ENCODE assay signal across 15 cellular contexts in genomic region chr1:156922986-156923564, GRCh38. TPM values are rescaled to one million over a fixed set of nuclear protein-coding genes. Genes with fewer than 3 reads are reported as not detected.
A peak's percentile ranks its signal among the peaks of the same experiment; 100 is the strongest.
DNase-seq lines count a peak whose midpoint lies in the region; ATAC-seq and TF ChIP-seq lines count a peak whose summit lies in the region.
"Had no signal": no experiment of that assay in that cellular context is flagged by ENCODE, and none has a peak within 500 bp of the region (broad histone marks: within the 10 kb centered on the region; RNA-seq: fewer than 3 reads in every experiment).

No MANE protein-coding gene starts in this region.

- H3K14ac ChIP-seq in IMR-90 (replicated peaks; ENCODE audit: low read depth, low read length): no peak overlapping the region

- peaks cover 2% of the 10 kb centered on the region for H3K4me1 ChIP-seq in IMR-90 (ENCODE audit: control insufficient read depth, insufficient read depth, low read length)

- no peak overlapping the region; the same call in 1 of the 2 replicates for H3K4me2 ChIP-seq in IMR-90 (ENCODE audit: low read depth, low read length)

- H4K8ac ChIP-seq in IMR-90 (ENCODE audit: low read depth in 2 of 2, low read length in 2 of 2): no peak overlapping the region

- H2AK5ac ChIP-seq in IMR-90 (ENCODE audit: low read depth, low read length): no peak overlapping the region

- H3K9me3 ChIP-seq in IMR-90 (ENCODE audit: control insufficient read depth, insufficient read depth, low read length): no peaks in the 10 kb centered on the region
- H3K9me3 ChIP-seq: body of pancreas had no signal

- H3K9me1 ChIP-seq in IMR-90 (ENCODE audit: insufficient read depth, low read length): no peaks in the 10 kb centered on the region; the same call in 1 of the 2 replicates

- H3K56ac ChIP-seq in IMR-90 (ENCODE audit: extremely low read depth, insufficient read depth, low read length): no peak overlapping the region

- no TSS peak for BruUV-seq in IMR-90 (replicated peaks; lab: Mats Ljungman, UMichigan)

- H3K79me1 ChIP-seq in IMR-90 (ENCODE audit: low read depth in 1 of 2, low read length in 2 of 2): no peaks in the 10 kb centered on the region

- DNase-seq in DMS153 treated with DMSO at 0.1 percent for 48 hours (lab: John Stamatoyannopoulos, UW; ENCODE audit: unreplicated experiment) (peak; percentile 23), IMR-90 (no peak), activated B cell treated with CpG ODN at 0.5 μM for 24 hours (no peak), mesothelial cell of epicardium (ENCODE audit: low spot score in 2 of 2, unreplicated experiment in 2 of 2) (no peak)
- DNase-seq: body of pancreas; erythroblast; MG63; natural killer cell; OCI-M1; stimulated activated CD4-positive, alpha-beta T cell treated with anti-CD3 and anti-CD28 coated beads, Interleukin-15, amount 100 ng/mL, for 24 hours had no signal

- H4K5ac ChIP-seq in IMR-90 (ENCODE audit: low read depth, low read length): no peak overlapping the region

- POLR2A ChIA-PET in IMR-90 (lab: Charles Lee; ENCODE audit: unreplicated experiment) (no interaction called here), activated B cell treated with CpG ODN at 0.5 μM for 24 hours (lab: Charles Lee) (no interaction called here)

- peak overlapping the region; percentile 28 for H2AFZ ChIP-seq in IMR-90 (replicated peaks; ENCODE audit: low read length, poor library complexity)

- no peak overlapping the region for H3K27ac ChIP-seq in IMR-90 (ENCODE audit: insufficient read depth, low read length)
- H3K27ac ChIP-seq: body of pancreas had no signal

- H3K23ac ChIP-seq in IMR-90 (ENCODE audit: low read depth, low read length): 0 out of 2 replicates have a peak overlapping the region, but pooled peaks have one; percentile 11

- no peak overlapping the region for H2BK20ac ChIP-seq in IMR-90 (ENCODE audit: low read depth, low read length)

- no peak overlapping the region for H3K4me3 ChIP-seq in IMR-90 (ENCODE audit: insufficient read depth, low read depth, low read length)
- H3K4me3 ChIP-seq: body of pancreas, MG63 had no signal

- no peak overlapping the region for H3K18ac ChIP-seq in IMR-90 (ENCODE audit: low read depth, low read length)

- H3K9ac ChIP-seq in IMR-90 (ENCODE audit: low read depth, low read length): no peak overlapping the region

- H2BK5ac ChIP-seq in IMR-90 (ENCODE audit: low read depth, low read length, poor library complexity, severe bottlenecking): no peak overlapping the region

- H3K27me3 Mint-ChIP-seq in activated B cell treated with CpG ODN at 0.5 μM for 24 hours (peaks cover 62% of the 10 kb centered on the region), mesothelial cell of epicardium (ENCODE audit: low read depth) (peaks cover 89% of the 10 kb centered on the region)

- TF ChIP-seq CTCF in IMR-90 (conservative IDR thresholded peaks at IDR 0.05; ENCODE audit: low read depth, low read length) (no peak), activated B cell treated with CpG ODN at 0.5 μM for 24 hours (IDR thresholded peaks at IDR 0.05) (no peak), mesothelial cell of epicardium (IDR thresholded peaks at IDR 0.05; ENCODE audit: unreplicated experiment) (no peak)

- H3K27ac Mint-ChIP-seq in activated B cell treated with CpG ODN at 0.5 μM for 24 hours (no peak overlapping the region), mesothelial cell of epicardium (no peak overlapping the region)
- H3K27ac Mint-ChIP-seq: natural killer cell had no signal

- peaks cover 6% of the 10 kb centered on the region for H3K4me1 Mint-ChIP-seq in activated B cell treated with CpG ODN at 0.5 μM for 24 hours
- H3K4me1 Mint-ChIP-seq in mesothelial cell of epicardium: peaks cover 21% of the 10 kb centered on the region

- H3K4me3 Mint-ChIP-seq in activated B cell treated with CpG ODN at 0.5 μM for 24 hours: peak overlapping the region; percentile 12
- H3K4me3 Mint-ChIP-seq in mesothelial cell of epicardium: peak overlapping the region; percentile 53
- H3K4me3 Mint-ChIP-seq: natural killer cell had no signal

- no peak overlapping the region for H3K4ac ChIP-seq in IMR-90 (ENCODE audit: low read depth, low read length)

- CTCF ChIA-PET in IMR-90 (lab: Yijun Ruan, JAX): no interaction called here
- CTCF ChIA-PET in activated B cell treated with CpG ODN at 0.5 μM for 24 hours (lab: Charles Lee): no interaction called here

- H4K20me1 ChIP-seq in IMR-90 (ENCODE audit: insufficient read depth, low read length): no peaks in the 10 kb centered on the region; the same call in 1 of the 2 replicates

- H3K36me3 Mint-ChIP-seq in activated B cell treated with CpG ODN at 0.5 μM for 24 hours (ENCODE audit: low read depth) (no peaks in the 10 kb centered on the region), mesothelial cell of epicardium (no peaks in the 10 kb centered on the region)
- H3K36me3 Mint-ChIP-seq: natural killer cell had no signal

- peaks cover 51% of the 10 kb centered on the region for H3K27me3 ChIP-seq in IMR-90 (ENCODE audit: control insufficient read depth, insufficient read depth, low read length)

- 11% methylated on average over 3 of the region's 9 CpGs; no CpG with 5 or more reads in 1 of the 2 experiments for WGBS in IMR-90 (ENCODE audit: extremely low coverage in 2 of 2, insufficient read length in 1 of 2), 2 experiments

- H2BK120ac ChIP-seq in IMR-90 (ENCODE audit: low read depth, low read length): no peak overlapping the region

- H4K91ac ChIP-seq in IMR-90 (ENCODE audit: insufficient read depth, low read depth, low read length): no peak overlapping the region

- in situ Hi-C loops in IMR-90 (cut with MboI; ENCODE audit: low sequenced_read_pairs): no loop called here

- no peak overlapping the region for H2AK9ac ChIP-seq in IMR-90 (replicated peaks; ENCODE audit: low read depth, low read length, poor library complexity)

- ATAC-seq in IMR-90 (ENCODE audit: low read depth): no peak
- ATAC-seq in activated B cell treated with CpG ODN at 0.5 μM for 24 hours (ENCODE audit: low read depth): no peak
- ATAC-seq in GM19324 (IDR thresholded peaks at IDR 0.05; ENCODE audit: low FRiP score, unreplicated experiment): no peak
- ATAC-seq in HG03175 (IDR thresholded peaks at IDR 0.05; ENCODE audit: unreplicated experiment): no peak
- ATAC-seq in GM21423 (IDR thresholded peaks at IDR 0.05; ENCODE audit: unreplicated experiment): no peak
- no peak for ATAC-seq in GM21381 (IDR thresholded peaks at IDR 0.05; ENCODE audit: unreplicated experiment)
- ATAC-seq: body of pancreas, natural killer cell had no signal

- TF ChIP-seq POLR2A in IMR-90 (IDR thresholded peaks at IDR 0.05; ENCODE audit: low read depth, low read length): no peak

- no peaks in the 10 kb centered on the region for H3K9me3 Mint-ChIP-seq in activated B cell treated with CpG ODN at 0.5 μM for 24 hours
- H3K9me3 Mint-ChIP-seq in mesothelial cell of epicardium: peaks cover 6% of the 10 kb centered on the region
- H3K9me3 Mint-ChIP-seq: natural killer cell had no signal

- no peaks in the 10 kb centered on the region for H3K36me3 ChIP-seq in IMR-90 (ENCODE audit: control insufficient read depth, insufficient read depth, low read length)
- H3K36me3 ChIP-seq: MG63 had no signal

- dilution Hi-C loops in IMR-90 (cut with HindIII; ENCODE audit: low sequenced_read_pairs, unreplicated experiment): no loop called here

- H2BK15ac ChIP-seq in IMR-90 (ENCODE audit: low read depth, low read length): no peak overlapping the region

- TF ChIP-seq RAD21 in IMR-90 (IDR thresholded peaks at IDR 0.05; ENCODE audit: low read length): no peak

- intact Hi-C loops in IMR-90 (cut with micrococcal nuclease) (loop anchor here (5.0 to 10.0 kb wide), 2 partner anchors 126 to 198 kb away; partner anchors contain the start of genes ISG20L2 and METTL25B), activated B cell treated with CpG ODN at 0.5 μM for 24 hours (cut with micrococcal nuclease) (no loop called here)

TF ChIP-seq in IMR-90, 13 proteins besides CTCF, POLR2A, EP300 and RAD21:
- TF ChIP-seq FOS (IDR thresholded peaks at IDR 0.05; ENCODE audit: low read depth, low read length) (no peak), ELK1 (IDR thresholded peaks at IDR 0.05; ENCODE audit: borderline replicate concordance, low read depth, low read length) (no peak), SMC3 (IDR thresholded peaks at IDR 0.05; ENCODE audit: low read depth, low read length) (no peak)

RNA-seq across cellular contexts. Expression of gene LRRC71, which starts 2.6 kb away (rescaled TPM):
- total RNA-seq in IMR-90 (2012; rRNA removed) (not detected in 2 replicates), activated B cell treated with CpG ODN at 0.5 μM for 24 hours (not detected in 2 replicates), mesothelial cell of epicardium (0.11 to 0.34 TPM (median 0.13 TPM) in 3 replicates)
- 0.47 and 0.50 TPM in 2 replicates for polyA plus RNA-seq in IMR-90 (2012; rRNA removed)
- 0.07 TPM in 1 of 2 replicates, not detected in the other for polyA plus RNA-seq in IMR-90 (2012; cell fraction: cytosol; rRNA removed)
- polyA plus RNA-seq in IMR-90 (2012; cell fraction: nucleus; rRNA removed; ENCODE audit: low replicate concordance): 2.9 and 4.0 TPM in 2 replicates
- total RNA-seq: body of pancreas; natural killer cell; T-helper 2 cell treated with Interferon-gamma antibody and Interleukin-4, amounts not matched to agents 100 ng/mL and 5 ng/mL, for 36 hours had no signal

RNA-seq across cellular contexts. Expression of gene PEAR1, which starts 29.6 kb away (rescaled TPM):
- total RNA-seq in IMR-90 (2012; rRNA removed) (2.0 and 2.8 TPM in 2 replicates), activated B cell treated with CpG ODN at 0.5 μM for 24 hours (not detected in 2 replicates), mesothelial cell of epicardium (13.8 to 16.1 TPM (median 15.7 TPM) in 3 replicates)
- polyA plus RNA-seq in IMR-90 (2012; rRNA removed): 44.4 and 52.1 TPM in 2 replicates
- polyA plus RNA-seq in IMR-90 (2012; cell fraction: cytosol; rRNA removed): 21.9 and 40.2 TPM in 2 replicates
- polyA plus RNA-seq in IMR-90 (2012; cell fraction: nucleus; rRNA removed; ENCODE audit: low replicate concordance): 199 and 366 TPM in 2 replicates
